ENCODE assay signal across 8 cellular contexts in genomic region chr7:87935373-87935706, GRCh38. TPM values are rescaled to one million over a fixed set of nuclear protein-coding genes. Genes with fewer than 3 reads are reported as not detected.
DNase-seq lines count a peak whose midpoint lies in the region; ATAC-seq and TF ChIP-seq lines count a peak whose summit lies in the region.

No MANE protein-coding gene starts in this region.

- H3K27ac ChIP-seq in heart left ventricle: no peak overlapping the region
- no peak overlapping the region for H3K27ac ChIP-seq in lower lobe of right lung
- H3K27ac ChIP-seq in uterus: no peak overlapping the region

- ATAC-seq in heart left ventricle: no peak
- ATAC-seq in Right ventricle myocardium inferior: no peak
- no peak for ATAC-seq in activated naive CD8-positive, alpha-beta T cell treated with anti-CD3 and anti-CD28 coated beads, Interleukin-2, amount 50 U/mL, for 24 hours
- ATAC-seq in lower lobe of right lung: no peak
- no peak for ATAC-seq in HG03565 (IDR thresholded peaks at IDR 0.05; ENCODE audit: unreplicated experiment)

- peaks cover 8% of the 10 kb centered on the region for H3K27me3 Mint-ChIP-seq in activated naive CD8-positive, alpha-beta T cell treated with anti-CD3 and anti-CD28 coated beads, Interleukin-2, amount 50 U/mL, for 24 hours

- peak overlapping the region; percentile 83 for H3K4me3 Mint-ChIP-seq in activated naive CD8-positive, alpha-beta T cell treated with anti-CD3 and anti-CD28 coated beads, Interleukin-2, amount 50 U/mL, for 24 hours

- peaks cover 0 to 14% (median 6%) of the 10 kb centered on the region in 12 donors for H3K4me1 ChIP-seq in heart left ventricle
- H3K4me1 ChIP-seq in lower lobe of right lung: peaks cover 8% of the 10 kb centered on the region
- H3K4me1 ChIP-seq in uterus: peaks cover 0 to 7% of the 10 kb centered on the region in 2 donors

- H3K36me3 ChIP-seq in heart left ventricle (peaks cover 0 to 2% (median 0%) of the 10 kb centered on the region in 9 donors), lower lobe of right lung (no peaks in the 10 kb centered on the region), uterus (no peaks in the 10 kb centered on the region)

- H3K27me3 ChIP-seq in heart left ventricle: no peaks in the 10 kb centered on the region
- no peaks in the 10 kb centered on the region for H3K27me3 ChIP-seq in lower lobe of right lung (ENCODE audit: low read depth)
- H3K27me3 ChIP-seq in uterus: no peaks in the 10 kb centered on the region

- no peaks in the 10 kb centered on the region for H3K36me3 Mint-ChIP-seq in activated naive CD8-positive, alpha-beta T cell treated with anti-CD3 and anti-CD28 coated beads, Interleukin-2, amount 50 U/mL, for 24 hours (ENCODE audit: low read depth)

- H3K9me3 Mint-ChIP-seq in activated naive CD8-positive, alpha-beta T cell treated with anti-CD3 and anti-CD28 coated beads, Interleukin-2, amount 50 U/mL, for 24 hours: no peaks in the 10 kb centered on the region

- intact Hi-C loops in heart left ventricle (cut with DNase I): loop anchor here in 3 of 10 donors (5.0 to 10.0 kb wide), 4 partner anchors 59 to 179 kb away; no protein-coding TSS in a partner anchor
- intact Hi-C loops in Right ventricle myocardium inferior (cut with DNase I): no loop called here
- intact Hi-C loops in lower lobe of right lung (cut with DNase I): no loop called here
- intact Hi-C loops in uterus (cut with DNase I; ENCODE audit: low total_unique reads): no loop called here

- TF ChIP-seq POLR2A in heart left ventricle (IDR thresholded peaks at IDR 0.05): no peak
- TF ChIP-seq POLR2A in uterus (IDR thresholded peaks at IDR 0.05): no peak

- H3K9me3 ChIP-seq in heart left ventricle (no peaks in the 10 kb centered on the region), lower lobe of right lung (no peaks in the 10 kb centered on the region), uterus (no peaks in the 10 kb centered on the region)

- in situ Hi-C loops in KBM-7 (cut with MboI; ENCODE audit: low pct_unique_long_range_greater_than_20kb, low sequenced_read_pairs): no loop called here

- WGBS in heart left ventricle, 4 donors: 49 to 54% (median 52%) methylated on average over 8 of the region's 8 CpGs

- H3K4me1 Mint-ChIP-seq in activated naive CD8-positive, alpha-beta T cell treated with anti-CD3 and anti-CD28 coated beads, Interleukin-2, amount 50 U/mL, for 24 hours: peaks cover 14% of the 10 kb centered on the region

- DNase-seq in heart left ventricle (no peak), Right ventricle myocardium inferior (ENCODE audit: missing footprints) (no peak), lower lobe of right lung (no peak), uterus (no peak), KBM-7 (no peak), iPS-NIHi11 (ENCODE audit: low spot score) (no peak)
- no peak for DNase-seq in activated naive CD8-positive, alpha-beta T cell treated with anti-CD3 and anti-CD28 coated beads, Interleukin-2, amount 50 U/mL, for 24 hours

- TF ChIP-seq CTCF in heart left ventricle (IDR thresholded peaks at IDR 0.05) (no peak), lower lobe of right lung (IDR thresholded peaks at IDR 0.05) (no peak), uterus (IDR thresholded peaks at IDR 0.05) (no peak)

- peak overlapping the region in 11 of 12 donors; percentile 58 to 93 (median 79) for H3K4me3 ChIP-seq in heart left ventricle
- H3K4me3 ChIP-seq in lower lobe of right lung: peak overlapping the region; percentile 72
- H3K4me3 ChIP-seq in uterus: peak overlapping the region; percentile 52 to 67

- H3K27ac Mint-ChIP-seq in activated naive CD8-positive, alpha-beta T cell treated with anti-CD3 and anti-CD28 coated beads, Interleukin-2, amount 50 U/mL, for 24 hours: no peak overlapping the region

RNA-seq across cellular contexts. Expression of gene ADAM22, which starts 1.3 kb away (rescaled TPM):
- total RNA-seq in heart left ventricle (1 to 10 TPM in 6 of 9 donors, under 1 TPM in 3; 0.75 to 3.4 (median 1.5) TPM), Right ventricle myocardium inferior (1.2 TPM), lower lobe of right lung (2.7 TPM), uterus (10 to 100 TPM in 2 of 4 donors, 1 to 10 TPM in 2; 6.8 to 87.5 (median 13.3) TPM)
- under 1 TPM; 0.27 to 0.73 TPM for polyA plus RNA-seq in heart left ventricle

RNA-seq across cellular contexts. Expression of gene DBF4, which starts 59.0 kb away (rescaled TPM):
- total RNA-seq in heart left ventricle (1 to 10 TPM; 1.0 to 7.8 (median 2.8) TPM), Right ventricle myocardium inferior (1.4 TPM), lower lobe of right lung (11.5 TPM), uterus (10 to 100 TPM in 2 of 4 donors, 1 to 10 TPM in 2; 1.3 to 27.7 (median 9.4) TPM)
- polyA plus RNA-seq in heart left ventricle: 1 to 10 TPM; 1.2 to 2.4 TPM

RNA-seq across cellular contexts. Expression of gene SLC25A40, which starts 59.2 kb away (rescaled TPM):
- 10 to 100 TPM; 11.0 to 29.1 (median 22.6) TPM for total RNA-seq in heart left ventricle
- polyA plus RNA-seq in heart left ventricle: 1 to 10 TPM; 6.0 to 9.0 TPM
- total RNA-seq in Right ventricle myocardium inferior: 23.5 TPM
- total RNA-seq in lower lobe of right lung: 29.2 TPM
- total RNA-seq in uterus: 10 to 100 TPM in 3 of 4 donors, 1 to 10 TPM in 1; 3.2 to 90.2 (median 27.1) TPM
